Comparison of ENCODE assay signal across 19 cellular contexts in genomic region chr6:80446454-80447045, GRCh38.
DNase-seq lines count a peak whose midpoint lies in the region; TF ChIP-seq lines count a peak whose summit lies in the region.
"Had no signal": no experiment of that assay in that cellular context is flagged by ENCODE, and none has a peak within 500 bp of the region (broad histone marks: within the 10 kb centered on the region; RNA-seq: fewer than 3 reads in every experiment).

No MANE protein-coding gene starts in this region.

- no peak overlapping the region for H3K27ac ChIP-seq in mesenchymal stem cell (ENCODE audit: low read length, poor library complexity, severe bottlenecking)
- H3K27ac ChIP-seq: BLaER1 had no signal

- no peak overlapping the region for H3K4me3 ChIP-seq in mesenchymal stem cell (ENCODE audit: insufficient read depth in 1 of 2, low read depth in 1 of 2, low read length in 2 of 2)
- H3K4me3 ChIP-seq: BLaER1 had no signal

- H3K9ac ChIP-seq in mesenchymal stem cell (ENCODE audit: low read length) = no peak overlapping the region
- H3K9ac ChIP-seq: BLaER1 had no signal

- H3K4me1 ChIP-seq in mesenchymal stem cell (ENCODE audit: control insufficient read depth, insufficient read depth, low read depth, low read length) = no peaks in the 10 kb centered on the region
- H3K4me1 ChIP-seq: BLaER1 had no signal

- peaks cover 0 to 2% of the 10 kb centered on the region in 2 experiments for H3K36me3 ChIP-seq in mesenchymal stem cell (ENCODE audit: control insufficient read depth in 1 of 2, insufficient read depth in 2 of 2, low read depth in 1 of 2, low read length in 2 of 2)
- H3K36me3 ChIP-seq: BLaER1 had no signal

- H3K4ac ChIP-seq in mesenchymal stem cell (ENCODE audit: low read depth in 1 of 2, low read length in 2 of 2) = peak overlapping the region in 1 of 2 experiments; percentile 65

- 56% methylated on average over 3 of the region's 5 CpGs for WGBS in mesenchymal stem cell

- no peak overlapping the region for H2BK5ac ChIP-seq in mesenchymal stem cell (ENCODE audit: low read depth, low read length, poor library complexity, severe bottlenecking)

- no peak overlapping the region for H3K4me2 ChIP-seq in mesenchymal stem cell (ENCODE audit: low read length, poor library complexity, severe bottlenecking)
- H3K4me2 ChIP-seq: BLaER1 had no signal

- peak; percentile 50 for DNase-seq in EL
- DNase-seq in LoVo (ENCODE audit: low spot score) = peak; percentile 32
- peak; percentile 70 for DNase-seq in amniotic epithelial cell (ENCODE audit: low read depth)
- DNase-seq in mesenchymal stem cell = peak; percentile 33
- no peak for DNase-seq in HT-29 (ENCODE audit: low spot score)
- DNase-seq in GM20000 (ENCODE audit: low spot score) = no peak
- no peak for DNase-seq in GM10248 (ENCODE audit: extremely low spot score)
- DNase-seq in COR-L47 (lab: John Stamatoyannopoulos, UW) = no peak
- DNase-seq: ACHN; Calu3; CD4-positive, alpha-beta memory T cell; DMS 273 treated with DMSO at 0.1 percent for 48 hours; DMS53; DND-41; GDM1; H9; Karpas-422; KBM-7 had no signal

- H4K91ac ChIP-seq in mesenchymal stem cell (ENCODE audit: low read length) = peak overlapping the region; percentile 78

- no peak overlapping the region for H2BK12ac ChIP-seq in mesenchymal stem cell (ENCODE audit: low read length in 2 of 2)

- H3K18ac ChIP-seq in mesenchymal stem cell (ENCODE audit: low read depth in 1 of 2, low read length in 2 of 2) = peak overlapping the region; percentile 37

- POLR2A ChIA-PET in GM10248 (lab: Yijun Ruan, JAX) = no interaction called here

- no peak overlapping the region for H2AFZ ChIP-seq in mesenchymal stem cell (ENCODE audit: low read depth, low read length)

- no peaks in the 10 kb centered on the region for H3K27me3 ChIP-seq in mesenchymal stem cell (ENCODE audit: control insufficient read depth in 1 of 2, insufficient read depth in 1 of 2, low read length in 2 of 2)
- H3K27me3 ChIP-seq: BLaER1 had no signal

- H2BK120ac ChIP-seq in mesenchymal stem cell (ENCODE audit: low read depth, low read length) = no peak overlapping the region

- CTCF ChIA-PET in GM10248 (lab: Yijun Ruan, JAX) = interaction anchor here (0.9 kb wide), 1 partner anchor 8 kb away, joined by 3 read pairs; no protein-coding TSS in a partner anchor

- TF ChIP-seq CTCF in GM20000 (IDR thresholded peaks at IDR 0.05; ENCODE audit: extremely low read depth, missing control alignments) (no peak), GM10248 (IDR thresholded peaks at IDR 0.05; ENCODE audit: control extremely low read depth, extremely low read depth, low read depth, missing control alignments) (no peak)

- no peaks in the 10 kb centered on the region for H3K9me3 ChIP-seq in mesenchymal stem cell (ENCODE audit: control insufficient read depth, low read length)
- H3K9me3 ChIP-seq: BLaER1 had no signal

- H3K79me1 ChIP-seq in mesenchymal stem cell (replicated peaks; ENCODE audit: low read length, poor library complexity, severe bottlenecking) = no peaks in the 10 kb centered on the region

- H2AK5ac ChIP-seq in mesenchymal stem cell (ENCODE audit: low read length, severe bottlenecking) = no peak overlapping the region

- H2BK15ac ChIP-seq in mesenchymal stem cell (ENCODE audit: low read depth, poor library complexity, severe bottlenecking) = peak overlapping the region; percentile 36

- peak overlapping the region; percentile 45 for H4K8ac ChIP-seq in mesenchymal stem cell (ENCODE audit: low read length)

- no peak overlapping the region for H3K14ac ChIP-seq in mesenchymal stem cell (ENCODE audit: low read length in 2 of 2)

- H3K23ac ChIP-seq in mesenchymal stem cell (ENCODE audit: low read length in 2 of 2) = no peak overlapping the region

Comparison
In these comparisons a context has a peak if more than half of its experiments do, and no peak if none do; other contexts are left out.
1. DNase-seq: peak in EL (single experiment), LoVo (single experiment), amniotic epithelial cell (single experiment) and mesenchymal stem cell (single experiment); none in HT-29 (single experiment), GM20000 (single experiment), GM10248 (single experiment) and COR-L47 (single experiment).